In genomic region chr1:223832637-223832943, GRCh38 we compare ENCODE assay signal across 8 cellular contexts. TPM values are rescaled to one million over a fixed set of nuclear protein-coding genes. Genes with fewer than 3 reads are reported as not detected.
A peak's percentile ranks its signal among the peaks of the same experiment; 100 is the strongest.
DNase-seq lines count a peak whose midpoint lies in the region; ATAC-seq lines count a peak whose summit lies in the region.

No MANE protein-coding gene starts in this region.

- no peaks in the 10 kb centered on the region for H3K27me3 Mint-ChIP-seq in dendritic cell treated with granulocyte-macrophage colony-stimulating factor and Interleukin-4, amounts not matched to agents 40 ng/mL and 50 ng/mL, for 4 days

- DNase-seq in MV-4-11 (lab: John Stamatoyannopoulos, UW) (peak; percentile 48), sciatic nerve (ENCODE audit: low spot score) (no peak), 8988T (no peak), NCI-H2171 (lab: John Stamatoyannopoulos, UW) (no peak), AG08396 (ENCODE audit: low spot score) (no peak)

- intact Hi-C loops in dendritic cell treated with granulocyte-macrophage colony-stimulating factor and Interleukin-4, amounts not matched to agents 40 ng/mL and 50 ng/mL, for 4 days (cut with micrococcal nuclease), result no loop called here
- intact Hi-C loops in sciatic nerve (cut with DNase I), result no loop called here

- H3K27ac Mint-ChIP-seq in dendritic cell treated with granulocyte-macrophage colony-stimulating factor and Interleukin-4, amounts not matched to agents 40 ng/mL and 50 ng/mL, for 4 days, result peak overlapping the region; percentile 89

- H3K9me3 Mint-ChIP-seq in dendritic cell treated with granulocyte-macrophage colony-stimulating factor and Interleukin-4, amounts not matched to agents 40 ng/mL and 50 ng/mL, for 4 days, result no peaks in the 10 kb centered on the region

- H3K4me1 Mint-ChIP-seq in dendritic cell treated with granulocyte-macrophage colony-stimulating factor and Interleukin-4, amounts not matched to agents 40 ng/mL and 50 ng/mL, for 4 days (ENCODE audit: low read depth), result peaks cover 18% of the 10 kb centered on the region

- peak overlapping the region; percentile 50 for H3K4me3 Mint-ChIP-seq in dendritic cell treated with granulocyte-macrophage colony-stimulating factor and Interleukin-4, amounts not matched to agents 40 ng/mL and 50 ng/mL, for 4 days

- ATAC-seq in GM19452 (IDR thresholded peaks at IDR 0.05; ENCODE audit: unreplicated experiment), result peak; percentile 53
- ATAC-seq in sciatic nerve, result peak; percentile 71
- ATAC-seq in GM18498 (IDR thresholded peaks at IDR 0.05; ENCODE audit: unreplicated experiment), result no peak

- H3K36me3 Mint-ChIP-seq in dendritic cell treated with granulocyte-macrophage colony-stimulating factor and Interleukin-4, amounts not matched to agents 40 ng/mL and 50 ng/mL, for 4 days (ENCODE audit: low read depth), result peaks cover 6% of the 10 kb centered on the region

RNA-seq across cellular contexts. Expression of gene TP53BP2, which starts 13.2 kb away (rescaled TPM):
- 44.1 TPM for total RNA-seq in sciatic nerve
